Comparison of ENCODE assay signal across 8 cellular contexts in the genomic region with DNA sequence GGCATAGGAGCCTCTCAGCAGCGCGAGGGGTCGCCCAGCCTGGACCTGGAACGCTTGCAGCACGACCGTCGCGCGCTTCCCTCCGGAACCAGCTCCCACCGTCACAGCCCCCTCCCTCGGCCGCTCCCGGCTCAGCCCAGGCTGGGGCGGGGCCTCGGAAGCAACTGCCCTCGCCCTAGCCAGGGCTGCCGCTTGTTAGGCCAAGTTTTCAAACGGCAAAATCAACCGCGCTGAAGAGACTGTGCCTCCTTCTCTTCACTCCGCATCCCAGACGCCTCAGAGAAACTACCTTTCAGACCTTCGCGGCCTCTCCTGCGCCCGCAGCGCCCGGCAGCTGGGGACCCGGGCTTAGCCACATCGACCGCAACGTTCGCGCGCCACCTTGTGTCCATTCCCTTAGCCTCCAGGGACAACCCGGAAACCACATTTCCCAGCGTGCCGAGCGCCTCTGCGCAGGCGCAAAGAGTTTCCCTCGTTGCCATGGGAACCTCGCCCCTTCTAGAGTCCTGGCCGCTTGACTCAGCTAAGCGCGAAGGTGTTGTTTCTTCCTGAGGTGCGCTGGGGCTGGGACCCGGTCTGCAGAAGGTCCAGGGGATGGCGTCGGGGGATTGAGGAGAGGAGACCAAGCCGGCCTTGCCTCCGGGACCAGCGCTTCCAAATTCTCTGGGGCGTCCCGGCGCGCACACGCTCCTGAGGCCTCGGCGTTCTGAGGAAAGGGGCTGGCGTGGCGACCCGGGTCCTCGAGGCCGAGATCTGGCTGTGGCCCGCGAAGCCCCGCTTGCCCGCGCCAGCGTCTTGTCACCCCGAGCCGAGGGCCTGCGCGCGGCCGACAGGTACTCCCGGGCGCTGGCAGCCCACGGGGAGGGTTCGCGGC. TPM values are rescaled to one million over a fixed set of nuclear protein-coding genes. Genes with fewer than 3 reads are reported as not detected.
DNase-seq lines count a peak whose midpoint lies in the region; ATAC-seq and TF ChIP-seq lines count a peak whose summit lies in the region.

No MANE protein-coding gene starts in this region.

- peak; percentile 96 to 99 (median 98) for DNase-seq in CD4-positive, alpha-beta T cell
- DNase-seq in NCI-H748 (lab: John Stamatoyannopoulos, UW; ENCODE audit: unreplicated experiment) (peak; percentile 97), dermis microvascular lymphatic vessel endothelial cell (ENCODE audit: low read depth in 2 of 2) (peak; percentile 87 to 93), right lobe of liver (peak; percentile 95 to 97 (median 96))
- peak; percentile 98 for DNase-seq in activated CD4-positive, alpha-beta T cell treated with anti-CD3 and anti-CD28 coated beads, Interleukin-2, amount 50 U/mL, for 4 hours
- peak; percentile 99 for DNase-seq in stimulated activated CD4-positive, alpha-beta T cell treated with anti-CD3 and anti-CD28 coated beads, Interleukin-4, amount 100 ng/mL, for 24 hours

- peaks cover 6% of the 10 kb centered on the region for H3K36me3 Mint-ChIP-seq in CD4-positive, alpha-beta T cell (ENCODE audit: low read depth)

- H3K4me1 Mint-ChIP-seq in CD4-positive, alpha-beta T cell (ENCODE audit: low read depth), result peaks cover 52% of the 10 kb centered on the region

- H3K4me1 ChIP-seq in right lobe of liver, result peaks cover 0 to 7% (median 0%) of the 10 kb centered on the region in 4 donors

- H3K27me3 Mint-ChIP-seq in CD4-positive, alpha-beta T cell, result no peaks in the 10 kb centered on the region

- no peaks in the 10 kb centered on the region for H3K36me3 ChIP-seq in right lobe of liver

- H3K27me3 ChIP-seq in CD4-positive, alpha-beta T cell (ENCODE audit: control insufficient read depth, insufficient read depth, low read length), result no peaks in the 10 kb centered on the region
- H3K27me3 ChIP-seq in right lobe of liver, result no peaks in the 10 kb centered on the region

- H3K4me3 Mint-ChIP-seq in CD4-positive, alpha-beta T cell, result peak overlapping the region; percentile 99

- H3K27ac Mint-ChIP-seq in CD4-positive, alpha-beta T cell, result peak overlapping the region; percentile 85

- peak overlapping the region; percentile 72 to 93 (median 90) for H3K4me3 ChIP-seq in right lobe of liver

- CTCF ChIA-PET in CD4-positive, alpha-beta T cell (lab: Charles Lee), result interaction anchor here (0.5 to 3.0 kb wide), 34 partner anchors 9 to 188 kb away, joined by 3 to 64 read pairs (median 6); a partner anchor contains a TSS

- H3K27ac ChIP-seq in CD4-positive, alpha-beta T cell (ENCODE audit: low read depth, low read length), result peak overlapping the region; percentile 70
- H3K27ac ChIP-seq in right lobe of liver, result peak overlapping the region; percentile 81 to 90 (median 83)

- POLR2A ChIA-PET in CD4-positive, alpha-beta T cell (lab: Charles Lee), result interaction anchor here (0.6 to 5.9 kb wide), 20 partner anchors 12 to 175 kb away, joined by 3 to 61 read pairs (median 10); a partner anchor contains a TSS

- ATAC-seq in CD4-positive, alpha-beta T cell (ENCODE audit: poor library complexity), result peak; percentile 78
- ATAC-seq in GM19395 (IDR thresholded peaks at IDR 0.05; ENCODE audit: unreplicated experiment), result peak; percentile 74
- peak; percentile 75 for ATAC-seq in HG03565 (IDR thresholded peaks at IDR 0.05; ENCODE audit: unreplicated experiment)
- peak; percentile 90 to 94 (median 92) for ATAC-seq in right lobe of liver

- no peaks in the 10 kb centered on the region for H3K9me3 ChIP-seq in CD4-positive, alpha-beta T cell (ENCODE audit: control insufficient read depth, low read length)
- no peaks in the 10 kb centered on the region for H3K9me3 ChIP-seq in right lobe of liver

- TF ChIP-seq CTCF in CD4-positive, alpha-beta T cell (IDR thresholded peaks at IDR 0.05), result peak; percentile 88
- TF ChIP-seq CTCF in right lobe of liver (IDR thresholded peaks at IDR 0.05), result peak; percentile 93 to 99 (median 96)

- H3K9me3 Mint-ChIP-seq in CD4-positive, alpha-beta T cell, result no peaks in the 10 kb centered on the region

- whole genome bisulfite sequencing in right lobe of liver (ENCODE audit: insufficient coverage, low coverage, low lambda C conversion rate, missing lambda C conversion rate), result 0% methylated on average over 49 of the region's 83 CpGs

- intact Hi-C loops in CD4-positive, alpha-beta T cell (cut with DNase I, micrococcal nuclease), result loop anchor here (1.0 to 5.0 kb wide), 8 partner anchors 28 to 235 kb away; a partner anchor contains a TSS
- intact Hi-C loops in right lobe of liver (cut with DNase I), result no loop called here

- TF ChIP-seq POLR2A in right lobe of liver (IDR thresholded peaks at IDR 0.05), result peak; percentile 56

RNA-seq across cellular contexts. Expression of a gene that starts 14.3 kb away (rescaled TPM):
- total RNA-seq in CD4-positive, alpha-beta T cell, result 1 to 10 TPM; 8.5 to 8.8 TPM
- total RNA-seq in dermis microvascular lymphatic vessel endothelial cell, result 7.2 and 11.5 TPM in 2 replicates
- 10 to 100 TPM; 10.9 to 17.9 (median 14.5) TPM for total RNA-seq in right lobe of liver

RNA-seq across cellular contexts. Expression of a gene that starts 28.5 kb away (rescaled TPM):
- total RNA-seq in CD4-positive, alpha-beta T cell, result 100 to 1,000 TPM; 160 to 161 TPM
- total RNA-seq in dermis microvascular lymphatic vessel endothelial cell (17.7 and 24.8 TPM in 2 replicates), right lobe of liver (10 to 100 TPM in 4 of 6 experiments, 1 to 10 TPM in 2; 7.7 to 14.1 (median 10.4) TPM)

RNA-seq across cellular contexts. Expression of a gene that starts 35.7 kb away (rescaled TPM):
- total RNA-seq in CD4-positive, alpha-beta T cell, result 10 to 100 TPM; 31.7 to 39.5 TPM
- total RNA-seq in dermis microvascular lymphatic vessel endothelial cell (26.2 and 32.4 TPM in 2 replicates), right lobe of liver (100 to 1,000 TPM in 2 of 6 experiments, 10 to 100 TPM in 4; 70.5 to 216 (median 97.9) TPM)

RNA-seq across cellular contexts. Expression of a gene that starts 51.3 kb away (rescaled TPM):
- 100 to 1,000 TPM; 309 to 325 TPM for total RNA-seq in CD4-positive, alpha-beta T cell
- total RNA-seq in dermis microvascular lymphatic vessel endothelial cell (25.9 and 37.7 TPM in 2 replicates), right lobe of liver (10 to 100 TPM; 24.5 to 43.9 (median 28.5) TPM)

RNA-seq across cellular contexts. Expression of a gene that starts 55.8 kb away (rescaled TPM):
- 1 to 10 TPM; 6.0 to 6.9 TPM for total RNA-seq in CD4-positive, alpha-beta T cell
- total RNA-seq in dermis microvascular lymphatic vessel endothelial cell (1.7 and 2.4 TPM in 2 replicates), right lobe of liver (1 to 10 TPM in 3 of 6 experiments, under 1 TPM in 3; 0.44 to 3.8 (median 1.3) TPM)

Comparison
In these comparisons a context has a peak if more than half of its experiments do, and no peak if none do; other contexts are left out.
1. Peak in every context shown above with its lines: DNase-seq, ATAC-seq, H3K4me3 ChIP-seq and H3K27ac ChIP-seq.
2. intact Hi-C loops: an anchor here in CD4-positive, alpha-beta T cell (1.0 to 5.0 kb wide); none called in right lobe of liver.